In genomic region chr7:13990319-13990983, GRCh38 we compare ENCODE assay signal across 8 cellular contexts. TPM values are rescaled to one million over a fixed set of nuclear protein-coding genes. Genes with fewer than 3 reads are reported as not detected.
A peak's percentile ranks its signal among the peaks of the same experiment; 100 is the strongest.
DNase-seq lines count a peak whose midpoint lies in the region; ATAC-seq and TF ChIP-seq lines count a peak whose summit lies in the region.

No MANE protein-coding gene starts in this region.

- H3K9me3 ChIP-seq in Panc1 (ENCODE audit: control insufficient read depth, insufficient read depth, low read depth, low read length) (no peaks in the 10 kb centered on the region), iPS-18a (ENCODE audit: control insufficient read depth, low read depth, low read length) (no peaks in the 10 kb centered on the region)

- BruUV-seq in Panc1 (replicated peaks; lab: Mats Ljungman, UMichigan) = no TSS peak

- no peaks in the 10 kb centered on the region for H3K27me3 ChIP-seq in Panc1 (ENCODE audit: control insufficient read depth, insufficient read depth, low read length)
- no peaks in the 10 kb centered on the region for H3K27me3 ChIP-seq in iPS-18a (ENCODE audit: control insufficient read depth, insufficient read depth, low read length)

- peaks cover 8% of the 10 kb centered on the region for H3K4me1 ChIP-seq in Panc1 (ENCODE audit: control insufficient read depth, insufficient read depth, low read length)
- H3K4me1 ChIP-seq in iPS-18a (ENCODE audit: control insufficient read depth, low read depth, low read length) = peaks cover 29% of the 10 kb centered on the region

- CTCF ChIA-PET in Panc1 (lab: Charles Lee) = interaction anchor here (0.6 to 0.8 kb wide), 3 partner anchors 29 to 701 kb away, joined by 3 to 4 read pairs (median 3); no protein-coding TSS in a partner anchor

- POLR2A ChIA-PET in Panc1 (lab: Charles Lee) = interaction anchor here (0.5 to 1.4 kb wide), 3 partner anchors 9 to 167 kb away, joined by 3 to 5 read pairs (median 4); no protein-coding TSS in a partner anchor

- peak overlapping the region; percentile 87 for H3K9ac ChIP-seq in iPS-18a (ENCODE audit: low read length)

- no peak for TF ChIP-seq CTCF in Panc1 (IDR thresholded peaks at IDR 0.05)

- DNase-seq in DMS153 treated with DMSO at 0.1 percent for 48 hours (lab: John Stamatoyannopoulos, UW; ENCODE audit: unreplicated experiment) (peak; percentile 93), Panc1 (ENCODE audit: low read depth, low spot score) (peak; percentile 63), T47D (ENCODE audit: low read depth in 1 of 2, low spot score in 1 of 2) (peak; percentile 45 to 66), skeletal muscle cell (ENCODE audit: low read depth) (no peak), AG08396 (ENCODE audit: low spot score) (no peak)
- no peak for DNase-seq in Jurkat, Clone E6-1 (ENCODE audit: low read depth, low spot score)

- ATAC-seq in GM21576 (IDR thresholded peaks at IDR 0.05; ENCODE audit: unreplicated experiment) (peak; percentile 60), Panc1 (peak; percentile 49)

- in situ Hi-C loops in Panc1 (cut with HindIII; ENCODE audit: low pct_unique_long_range_greater_than_20kb, low sequenced_read_pairs) (no loop called here), T47D (cut with HindIII; ENCODE audit: low pct_unique_long_range_greater_than_20kb, low sequenced_read_pairs) (no loop called here)

- peak overlapping the region; percentile 51 for H3K27ac ChIP-seq in Panc1 (ENCODE audit: low read length)
- peak overlapping the region; percentile 97 for H3K27ac ChIP-seq in iPS-18a (ENCODE audit: low read length)

- peak overlapping the region; percentile 46 for H3K4me3 ChIP-seq in Jurkat, Clone E6-1 (ENCODE audit: low read length)
- H3K4me3 ChIP-seq in Panc1 (ENCODE audit: low read depth in 2 of 2, low read length in 2 of 2) = peak overlapping the region; percentile 66 to 88
- peak overlapping the region; percentile 90 for H3K4me3 ChIP-seq in iPS-18a (ENCODE audit: low read length)
- H3K4me3 ChIP-seq in skeletal muscle cell (ENCODE audit: low read depth, low read length) = peak overlapping the region; percentile 79

- H3K36me3 ChIP-seq in Panc1 (ENCODE audit: control insufficient read depth, insufficient read depth, low read length) (no peaks in the 10 kb centered on the region), iPS-18a (ENCODE audit: control insufficient read depth, low read depth, low read length) (peaks cover 3% of the 10 kb centered on the region)

- intact Hi-C loops in Panc1 (cut with micrococcal nuclease; ENCODE audit: unreplicated experiment) = loop anchor here (5.0 to 10.0 kb wide), 2 partner anchors 467 to 704 kb away; no protein-coding TSS in a partner anchor

RNA-seq across cellular contexts. Expression of gene ETV1, which starts 1.0 kb away (rescaled TPM):
- polyA plus RNA-seq in Jurkat, Clone E6-1 (2012; ENCODE audit: insufficient read depth, insufficient read length) = not detected
- 7.4 TPM for total RNA-seq in Panc1 (2021; ENCODE audit: unreplicated experiment)
- 3.5 TPM for polyA plus RNA-seq in Panc1 (2012; ENCODE audit: insufficient read length)

Comparison
In these comparisons a context has a peak if more than half of its experiments do, and no peak if none do; other contexts are left out.
1. DNase-seq: peak in DMS153 treated with DMSO at 0.1 percent for 48 hours (single experiment), Panc1 (single experiment) and T47D (2 of 2); none in Jurkat, Clone E6-1 (single experiment), skeletal muscle cell (single experiment) and AG08396 (single experiment).
2. Peak in every context shown above with its lines, with median percentiles within 50 percentile points of each other: H3K4me3 ChIP-seq.